Comparison of ENCODE assay signal across 1 cellular context in the genomic region with DNA sequence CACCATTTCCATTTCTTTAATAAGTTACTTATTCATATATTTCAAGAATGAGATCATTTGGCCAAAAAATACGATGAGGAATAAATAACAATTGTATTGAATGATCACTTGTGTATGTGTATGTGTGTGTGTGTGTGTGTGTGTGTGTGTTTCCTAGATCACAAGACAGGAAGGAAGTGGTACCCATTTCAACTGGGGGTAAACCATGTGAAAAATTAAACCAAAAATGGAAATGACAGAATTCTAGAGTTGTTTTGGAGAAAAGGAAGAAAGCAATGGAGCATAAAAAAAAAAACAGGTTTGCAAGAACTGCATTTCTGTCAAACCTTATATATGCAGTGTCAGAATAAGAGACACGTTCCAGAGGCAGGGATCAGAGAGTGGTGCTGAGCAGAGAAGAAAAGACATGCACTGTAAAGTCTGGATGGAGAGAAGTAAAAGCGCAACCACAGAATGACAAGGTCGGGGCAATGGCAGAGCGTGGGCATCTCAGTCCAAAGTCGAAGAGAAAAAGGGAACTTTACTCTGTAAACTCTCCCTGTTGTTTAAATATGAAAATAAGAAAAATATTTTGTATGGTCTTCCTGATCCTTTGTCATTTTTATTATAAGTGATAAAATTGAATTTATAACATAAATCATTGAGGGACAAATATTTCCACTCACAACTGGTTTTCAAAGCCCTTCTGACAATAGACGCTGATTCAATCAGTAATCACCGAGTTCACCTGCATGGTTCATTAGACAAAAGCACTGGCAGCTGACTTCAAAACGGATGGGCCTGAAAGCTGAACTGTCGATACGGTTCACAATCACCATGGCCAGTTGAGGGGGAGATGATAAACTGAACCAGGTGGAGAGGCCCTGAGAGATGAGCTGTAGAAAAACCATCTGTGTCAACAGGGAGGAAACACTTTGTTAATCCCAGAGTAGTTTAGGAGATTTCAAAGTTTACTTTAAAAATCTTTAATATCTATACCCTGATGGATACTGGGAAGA.
A peak's percentile ranks its signal among the peaks of the same experiment; 100 is the strongest.
TF ChIP-seq lines count a peak whose summit lies in the region.

No MANE protein-coding gene starts in this region.

TF ChIP-seq in GM12878, 131 proteins besides CTCF, POLR2A, EP300 and RAD21 (continued from another document and continues in another):
- TF ChIP-seq FOXM1 (IDR thresholded peaks at IDR 0.05; ENCODE audit: low read depth, low read length) (no peak; the same call in 1 of the 2 replicates), CHD4 (IDR thresholded peaks at IDR 0.05) (no peak), BCLAF1 (IDR thresholded peaks at IDR 0.05) (no peak), GATAD2B (conservative IDR thresholded peaks at IDR 0.05; ENCODE audit: low read depth) (no peak), RELB (IDR thresholded peaks at IDR 0.05; ENCODE audit: low read depth) (peak; percentile 76), SMC3 (IDR thresholded peaks at IDR 0.05; ENCODE audit: borderline replicate concordance, low read length) (no peak), MEF2B (IDR thresholded peaks at IDR 0.05; ENCODE audit: partially characterized antibody, poor library complexity, severe bottlenecking) (peak; percentile 29), STAT1 (conservative IDR thresholded peaks at IDR 0.05) (no peak), TBL1XR1 (IDR thresholded peaks at IDR 0.05; ENCODE audit: low read depth, low read length) (0 out of 2 replicates have a peak, but pooled peaks have one; percentile 22), MYB (IDR thresholded peaks at IDR 0.05; ENCODE audit: borderline replicate concordance, low read depth, low read length) (no peak), SREBF1 (IDR thresholded peaks at IDR 0.05; ENCODE audit: low read length) (no peak), POU2F2 (IDR thresholded peaks at IDR 0.05; ENCODE audit: borderline replicate concordance, low read depth, low read length) (0 out of 3 replicates have a peak, but pooled peaks have one; percentile 45), BCL11A (IDR thresholded peaks at IDR 0.05; ENCODE audit: low read depth, low read length) (peak; percentile 21; the same call in 1 of the 2 replicates), NFXL1 (IDR thresholded peaks at IDR 0.05; ENCODE audit: borderline replicate concordance) (no peak), NR2C1 (IDR thresholded peaks at IDR 0.05) (no peak), SRF (IDR thresholded peaks at IDR 0.05; ENCODE audit: low read depth in 2 of 2, low read length in 2 of 2) (no peak), GABPA (IDR thresholded peaks at IDR 0.05; ENCODE audit: low read depth) (peak; percentile 51; the same call in 1 of the 2 replicates), HDAC6 (IDR thresholded peaks at IDR 0.05; ENCODE audit: unreplicated experiment) (no peak), CUX1 (IDR thresholded peaks at IDR 0.05; ENCODE audit: insufficient replicate concordance, low read depth, low read length) (no peak), E2F8 (IDR thresholded peaks at IDR 0.05; ENCODE audit: low read depth, partially characterized antibody) (no peak), ASH2L (IDR thresholded peaks at IDR 0.05; ENCODE audit: borderline replicate concordance, low read depth) (no peak), JUND (IDR thresholded peaks at IDR 0.05; ENCODE audit: low read depth, low read length) (no peak), KLF5 (IDR thresholded peaks at IDR 0.05; ENCODE audit: partially characterized antibody) (no peak), FOS (IDR thresholded peaks at IDR 0.05; ENCODE audit: borderline replicate concordance, extremely low read depth, insufficient read length) (no peak), ZNF207 (IDR thresholded peaks at IDR 0.05; ENCODE audit: borderline replicate concordance) (no peak), CREB1 (IDR thresholded peaks at IDR 0.05; ENCODE audit: low read depth) (no peak), RAD51 (IDR thresholded peaks at IDR 0.05) (no peak; the same call in none of the 2 replicates)
- TF ChIP-seq, protein P1, sequence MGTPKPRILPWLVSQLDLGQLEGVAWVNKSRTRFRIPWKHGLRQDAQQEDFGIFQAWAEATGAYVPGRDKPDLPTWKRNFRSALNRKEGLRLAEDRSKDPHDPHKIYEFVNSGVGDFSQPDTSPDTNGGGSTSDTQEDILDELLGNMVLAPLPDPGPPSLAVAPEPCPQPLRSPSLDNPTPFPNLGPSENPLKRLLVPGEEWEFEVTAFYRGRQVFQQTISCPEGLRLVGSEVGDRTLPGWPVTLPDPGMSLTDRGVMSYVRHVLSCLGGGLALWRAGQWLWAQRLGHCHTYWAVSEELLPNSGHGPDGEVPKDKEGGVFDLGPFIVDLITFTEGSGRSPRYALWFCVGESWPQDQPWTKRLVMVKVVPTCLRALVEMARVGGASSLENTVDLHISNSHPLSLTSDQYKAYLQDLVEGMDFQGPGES (IDR thresholded peaks at IDR 0.05), result no peak
- TF ChIP-seq, protein P2, sequence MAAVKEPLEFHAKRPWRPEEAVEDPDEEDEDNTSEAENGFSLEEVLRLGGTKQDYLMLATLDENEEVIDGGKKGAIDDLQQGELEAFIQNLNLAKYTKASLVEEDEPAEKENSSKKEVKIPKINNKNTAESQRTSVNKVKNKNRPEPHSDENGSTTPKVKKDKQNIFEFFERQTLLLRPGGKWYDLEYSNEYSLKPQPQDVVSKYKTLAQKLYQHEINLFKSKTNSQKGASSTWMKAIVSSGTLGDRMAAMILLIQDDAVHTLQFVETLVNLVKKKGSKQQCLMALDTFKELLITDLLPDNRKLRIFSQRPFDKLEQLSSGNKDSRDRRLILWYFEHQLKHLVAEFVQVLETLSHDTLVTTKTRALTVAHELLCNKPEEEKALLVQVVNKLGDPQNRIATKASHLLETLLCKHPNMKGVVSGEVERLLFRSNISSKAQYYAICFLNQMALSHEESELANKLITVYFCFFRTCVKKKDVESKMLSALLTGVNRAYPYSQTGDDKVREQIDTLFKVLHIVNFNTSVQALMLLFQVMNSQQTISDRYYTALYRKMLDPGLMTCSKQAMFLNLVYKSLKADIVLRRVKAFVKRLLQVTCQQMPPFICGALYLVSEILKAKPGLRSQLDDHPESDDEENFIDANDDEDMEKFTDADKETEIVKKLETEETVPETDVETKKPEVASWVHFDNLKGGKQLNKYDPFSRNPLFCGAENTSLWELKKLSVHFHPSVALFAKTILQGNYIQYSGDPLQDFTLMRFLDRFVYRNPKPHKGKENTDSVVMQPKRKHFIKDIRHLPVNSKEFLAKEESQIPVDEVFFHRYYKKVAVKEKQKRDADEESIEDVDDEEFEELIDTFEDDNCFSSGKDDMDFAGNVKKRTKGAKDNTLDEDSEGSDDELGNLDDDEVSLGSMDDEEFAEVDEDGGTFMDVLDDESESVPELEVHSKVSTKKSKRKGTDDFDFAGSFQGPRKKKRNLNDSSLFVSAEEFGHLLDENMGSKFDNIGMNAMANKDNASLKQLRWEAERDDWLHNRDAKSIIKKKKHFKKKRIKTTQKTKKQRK (IDR thresholded peaks at IDR 0.05; ENCODE audit: low read depth, low read length), result no peak
- TF ChIP-seq, protein P3, sequence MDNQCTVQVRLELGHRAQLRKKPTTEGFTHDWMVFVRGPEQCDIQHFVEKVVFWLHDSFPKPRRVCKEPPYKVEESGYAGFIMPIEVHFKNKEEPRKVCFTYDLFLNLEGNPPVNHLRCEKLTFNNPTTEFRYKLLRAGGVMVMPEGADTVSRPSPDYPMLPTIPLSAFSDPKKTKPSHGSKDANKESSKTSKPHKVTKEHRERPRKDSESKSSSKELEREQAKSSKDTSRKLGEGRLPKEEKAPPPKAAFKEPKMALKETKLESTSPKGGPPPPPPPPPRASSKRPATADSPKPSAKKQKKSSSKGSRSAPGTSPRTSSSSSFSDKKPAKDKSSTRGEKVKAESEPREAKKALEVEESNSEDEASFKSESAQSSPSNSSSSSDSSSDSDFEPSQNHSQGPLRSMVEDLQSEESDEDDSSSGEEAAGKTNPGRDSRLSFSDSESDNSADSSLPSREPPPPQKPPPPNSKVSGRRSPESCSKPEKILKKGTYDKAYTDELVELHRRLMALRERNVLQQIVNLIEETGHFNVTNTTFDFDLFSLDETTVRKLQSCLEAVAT (IDR thresholded peaks at IDR 0.05), result no peak; the same call in 1 of the 2 replicates
